ENCODE assay signal across 34 cellular contexts in genomic region chr10:58041901-58042300, GRCh38.
"Had no signal": no experiment of that assay in that cellular context is flagged by ENCODE, and none has a peak within 500 bp of the region (broad histone marks: within the 10 kb centered on the region; RNA-seq: fewer than 3 reads in every experiment).

No MANE protein-coding gene starts in this region.

- H3K36me3 Mint-ChIP-seq: activated naive CD4-positive, alpha-beta T cell treated with anti-CD3 and anti-CD28 coated beads, Interleukin-2, amount 50 U/mL, for 24 hours; activated naive CD8-positive, alpha-beta T cell treated with anti-CD3 and anti-CD28 coated beads for 36 hours; brain had no signal

- H3K4me3 ChIP-seq: adrenal gland, ascending aorta, breast epithelium, cardiac muscle cell, coronary artery, dorsolateral prefrontal cortex, esophagus squamous epithelium, gastrocnemius medialis had no signal

- H3K9me3 Mint-ChIP-seq: activated T-helper 2 cell treated with anti-CD3 and anti-CD28 coated beads, Interferon-gamma antibody, Interleukin-2, Interleukin-4, amounts not matched to agents 10 μg/mL and 5 μg/mL and 100 μg/mL, durations not matched to agents 14 hours and 24 hours and 36 hours had no signal

- H3K27me3 Mint-ChIP-seq: activated B cell treated with CpG ODN at 0.5 μM for 24 hours; activated naive CD8-positive, alpha-beta T cell treated with anti-CD3 and anti-CD28 coated beads for 36 hours; activated naive CD8-positive, alpha-beta T cell treated with anti-CD3 and anti-CD28 coated beads, Interleukin-2, amount 50 U/mL, for 24 hours; dendritic cell treated with granulocyte-macrophage colony-stimulating factor and Interleukin-4, amounts not matched to agents 40 ng/mL and 50 ng/mL, for 4 days; T-helper 17 cell had no signal

- H3K4me1 Mint-ChIP-seq: activated B cell treated with CpG ODN at 0.5 μM for 24 hours; activated naive CD4-positive, alpha-beta T cell treated with anti-CD3 and anti-CD28 coated beads, Interleukin-2, amount 50 U/mL, for 24 hours; activated naive CD8-positive, alpha-beta T cell treated with anti-CD3 and anti-CD28 coated beads for 36 hours; activated naive CD8-positive, alpha-beta T cell treated with anti-CD3 and anti-CD28 coated beads, Interleukin-2, amount 50 U/mL, for 24 hours; brain; endodermal cell; T-helper 17 cell had no signal

- H3K27ac Mint-ChIP-seq: activated B cell treated with CpG ODN at 0.5 μM for 24 hours; activated CD8-positive, alpha-beta T cell treated with anti-CD3 and anti-CD28 coated beads for 36 hours; activated naive CD4-positive, alpha-beta T cell treated with anti-CD3 and anti-CD28 coated beads for 36 hours; activated naive CD4-positive, alpha-beta T cell treated with anti-CD3 and anti-CD28 coated beads, Interleukin-2, amount 50 U/mL, for 24 hours; activated naive CD8-positive, alpha-beta T cell treated with anti-CD3 and anti-CD28 coated beads for 36 hours; activated naive CD8-positive, alpha-beta T cell treated with anti-CD3 and anti-CD28 coated beads, Interleukin-2, amount 50 U/mL, for 24 hours; activated T-helper 2 cell treated with anti-CD3 and anti-CD28 coated beads, Interferon-gamma antibody, Interleukin-2, Interleukin-4, amounts not matched to agents 10 μg/mL and 5 μg/mL and 100 μg/mL, durations not matched to agents 14 hours and 24 hours and 36 hours; brain; dendritic cell treated with granulocyte-macrophage colony-stimulating factor and Interleukin-4, amounts not matched to agents 40 ng/mL and 50 ng/mL, for 4 days; endodermal cell; T-helper 17 cell; T-helper 2 cell treated with Interferon-gamma antibody and Interleukin-4, amounts not matched to agents 5 μg/mL and 100 μg/mL, for 36 hours had no signal

- DNase-seq: activated B cell treated with CpG ODN at 0.5 μM for 24 hours; activated CD4-positive, alpha-beta T cell treated with anti-CD3 and anti-CD28 coated beads for 48 hours; activated CD4-positive, alpha-beta T cell treated with anti-CD3 and anti-CD28 coated beads, Interleukin-2, amount 50 U/mL, for 1 hour; activated CD4-positive, alpha-beta T cell treated with anti-CD3 and anti-CD28 coated beads, Interleukin-2, amount 50 U/mL, for 48 hours; activated CD8-positive, alpha-beta memory T cell treated with anti-CD3 and anti-CD28 coated beads for 24 hours; activated CD8-positive, alpha-beta T cell treated with anti-CD3 and anti-CD28 coated beads for 36 hours; activated effector memory CD4-positive, alpha-beta T cell treated with anti-CD3 and anti-CD28 coated beads, Interleukin-2, amount 50 U/mL, for 16 hours; activated naive CD4-positive, alpha-beta T cell treated with anti-CD3 and anti-CD28 coated beads for 36 hours; activated naive CD8-positive, alpha-beta T cell treated with anti-CD3 and anti-CD28 coated beads for 36 hours; activated naive CD8-positive, alpha-beta T cell treated with anti-CD3 and anti-CD28 coated beads, Interleukin-2, amount 50 U/mL, for 24 hours; activated T-cell treated with anti-CD3 and anti-CD28 coated beads, Interleukin-2, amount 50 U/mL, for 4 hours; adrenal gland; central memory CD4-positive, alpha-beta T cell; cerebellar nuclear complex; dorsolateral prefrontal cortex; effector memory CD4-positive, alpha-beta T cell; endodermal cell; esophagus squamous epithelium; foreskin keratinocyte; gastrocnemius medialis; glutamatergic neuron; T-helper 1 cell; T-helper 17 cell; T1000; WERI-Rb-1 had no signal

- H3K4me3 Mint-ChIP-seq: activated B cell treated with CpG ODN at 0.5 μM for 24 hours; activated CD8-positive, alpha-beta T cell treated with anti-CD3 and anti-CD28 coated beads for 36 hours; activated naive CD4-positive, alpha-beta T cell treated with anti-CD3 and anti-CD28 coated beads for 36 hours; activated naive CD4-positive, alpha-beta T cell treated with anti-CD3 and anti-CD28 coated beads, Interleukin-2, amount 50 U/mL, for 24 hours; activated naive CD8-positive, alpha-beta T cell treated with anti-CD3 and anti-CD28 coated beads for 36 hours; activated naive CD8-positive, alpha-beta T cell treated with anti-CD3 and anti-CD28 coated beads, Interleukin-2, amount 50 U/mL, for 24 hours; activated T-cell treated with anti-CD3 and anti-CD28 coated beads, Interleukin-2, amount 50 U/mL, for 4 hours; brain; dendritic cell treated with granulocyte-macrophage colony-stimulating factor and Interleukin-4, amounts not matched to agents 40 ng/mL and 50 ng/mL, for 4 days; endodermal cell; T-helper 17 cell; T-helper 2 cell treated with Interferon-gamma antibody and Interleukin-4, amounts not matched to agents 5 μg/mL and 100 μg/mL, for 36 hours had no signal
